ENCODE assay signal across 11 cellular contexts in genomic region chr16:19330801-19331484, GRCh38. TPM values are rescaled to one million over a fixed set of nuclear protein-coding genes. Genes with fewer than 3 reads are reported as not detected.
A peak's percentile ranks its signal among the peaks of the same experiment; 100 is the strongest.
DNase-seq lines count a peak whose midpoint lies in the region; FAIRE-seq and TF ChIP-seq lines count a peak whose summit lies in the region.
"Had no signal": no experiment of that assay in that cellular context is flagged by ENCODE, and none has a peak within 500 bp of the region (broad histone marks: within the 10 kb centered on the region; RNA-seq: fewer than 3 reads in every experiment).

No MANE protein-coding gene starts in this region.

- no peak overlapping the region for H3K9ac ChIP-seq in astrocyte (ENCODE audit: low read length)

- H3K9me3 Mint-ChIP-seq in astrocyte (ENCODE audit: unreplicated experiment), result peaks cover 3% of the 10 kb centered on the region
- H3K9me3 Mint-ChIP-seq: activated CD8-positive, alpha-beta T cell treated with anti-CD3 and anti-CD28 coated beads for 36 hours had no signal

- no peaks in the 10 kb centered on the region for H3K36me3 ChIP-seq in astrocyte (ENCODE audit: insufficient read depth, low read length)

- peak overlapping the region; percentile 54 for H3K4me2 ChIP-seq in astrocyte (ENCODE audit: low read length)

- H3K4me3 ChIP-seq in astrocyte (ENCODE audit: insufficient read depth, low read depth, low read length), result no peak overlapping the region

- no peaks in the 10 kb centered on the region for H3K9me3 ChIP-seq in astrocyte (ENCODE audit: insufficient read depth, low read depth, low read length)

- FAIRE-seq in astrocyte (lab: Jason Lieb, UNC) (no peak), urothelium cell line (lab: Jason Lieb, UNC) (no peak)

- TF ChIP-seq CTCF in astrocyte (IDR thresholded peaks at IDR 0.05; ENCODE audit: insufficient read depth, low read depth, low read length), result no peak

- peak overlapping the region; percentile 34 for H3K27ac ChIP-seq in astrocyte (ENCODE audit: low read depth, low read length)

- no peaks in the 10 kb centered on the region for H3K27me3 ChIP-seq in astrocyte (ENCODE audit: insufficient read depth, low read length)

- peak overlapping the region; percentile 72 for H3K27ac Mint-ChIP-seq in astrocyte (ENCODE audit: unreplicated experiment)
- H3K27ac Mint-ChIP-seq: activated CD8-positive, alpha-beta T cell treated with anti-CD3 and anti-CD28 coated beads for 36 hours; nephron had no signal

- peak overlapping the region; percentile 47 for H2AFZ ChIP-seq in astrocyte (ENCODE audit: low read depth, low read length)

- H4K20me1 ChIP-seq in astrocyte (ENCODE audit: insufficient read depth, low read length), result no peaks in the 10 kb centered on the region

- H3K4me1 Mint-ChIP-seq in astrocyte (ENCODE audit: low read depth, unreplicated experiment), result no peaks in the 10 kb centered on the region
- H3K4me1 Mint-ChIP-seq: nephron had no signal

- no peak overlapping the region for H3K4me3 Mint-ChIP-seq in astrocyte (ENCODE audit: unreplicated experiment)
- H3K4me3 Mint-ChIP-seq: activated CD8-positive, alpha-beta T cell treated with anti-CD3 and anti-CD28 coated beads for 36 hours; nephron had no signal

- H3K4me1 ChIP-seq in astrocyte (ENCODE audit: insufficient read depth, low read length), result peaks cover 4% of the 10 kb centered on the region

- peaks cover 2% of the 10 kb centered on the region for H3K36me3 Mint-ChIP-seq in astrocyte (ENCODE audit: low read depth, unreplicated experiment)

- H3K27me3 Mint-ChIP-seq in astrocyte (ENCODE audit: low read depth, unreplicated experiment), result peaks cover 7% of the 10 kb centered on the region

- H3K79me2 ChIP-seq in astrocyte (ENCODE audit: insufficient read depth, low read length), result no peaks in the 10 kb centered on the region

- DNase-seq in NCI-H2081 (lab: John Stamatoyannopoulos, UW) (peak; percentile 25 to 66), NCI-H2081 treated with DMSO at 0.1 percent for 48 hours (lab: John Stamatoyannopoulos, UW) (no peak), astrocyte (ENCODE audit: low read depth) (peak; percentile 59), islet precursor cell (peak; percentile 87), urothelium cell line (ENCODE audit: low spot score) (peak; percentile 76), DMS 273 (lab: John Stamatoyannopoulos, UW; ENCODE audit: unreplicated experiment) (no peak), ureter (ENCODE audit: low spot score) (no peak), mucosa of gallbladder (ENCODE audit: low spot score) (no peak)
- DNase-seq: activated CD8-positive, alpha-beta T cell treated with anti-CD3 and anti-CD28 coated beads for 36 hours had no signal

RNA-seq across cellular contexts. Expression of gene CLEC19A, which starts 45.4 kb away (rescaled TPM):
- total RNA-seq in astrocyte (not detected in 2 replicates), ureter (not detected), mucosa of gallbladder (0.26 TPM)
- total RNA-seq: A673; activated CD8-positive, alpha-beta T cell treated with anti-CD3 and anti-CD28 coated beads for 36 hours had no signal

Comparison
In these comparisons a context has a peak if more than half of its experiments do, and no peak if none do; other contexts are left out.
1. DNase-seq: peak in NCI-H2081 (2 of 2), astrocyte (single experiment), islet precursor cell (single experiment) and urothelium cell line (single experiment); none in NCI-H2081 treated with DMSO at 0.1 percent for 48 hours (single experiment), DMS 273 (single experiment), ureter (single experiment) and mucosa of gallbladder (single experiment).